ENCODE assay signal across 7 cellular contexts in genomic region chr19:34513767-34514166, GRCh38.
"Had no signal": no experiment of that assay in that cellular context is flagged by ENCODE, and none has a peak within 500 bp of the region (broad histone marks: within the 10 kb centered on the region; RNA-seq: fewer than 3 reads in every experiment).

No MANE protein-coding gene starts in this region.

- H2AFZ ChIP-seq: GM23338 had no signal

- DNase-seq: H9, HCEC 1CT, KG1 had no signal

- H3K4me3 ChIP-seq: GM23338, K562 had no signal

- H3K27ac ChIP-seq: HL-60 had no signal

- ATAC-seq: GM23338, HepG2, K562 had no signal

- H3K4me2 ChIP-seq: GM23338 had no signal
